In genomic region chr9:445033-445432, GRCh38 we compare ENCODE assay signal across 13 cellular contexts. TPM values are rescaled to one million over a fixed set of nuclear protein-coding genes. Genes with fewer than 3 reads are reported as not detected.
DNase-seq lines count a peak whose midpoint lies in the region; ATAC-seq and TF ChIP-seq lines count a peak whose summit lies in the region.
"Had no signal": no experiment of that assay in that cellular context is flagged by ENCODE, and none has a peak within 500 bp of the region (broad histone marks: within the 10 kb centered on the region; RNA-seq: fewer than 3 reads in every experiment).

No MANE protein-coding gene starts in this region.

- TF ChIP-seq CTCF in adrenal gland (IDR thresholded peaks at IDR 0.05): no peak

- peak overlapping the region; percentile 43 for H3K27ac Mint-ChIP-seq in activated naive CD4-positive, alpha-beta T cell treated with anti-CD3 and anti-CD28 coated beads, Interleukin-2, amount 10 ng/mL, durations not matched to agents 7 days and 5 days

- no peak overlapping the region for H3K4me3 Mint-ChIP-seq in activated naive CD4-positive, alpha-beta T cell treated with anti-CD3 and anti-CD28 coated beads, Interleukin-2, amount 10 ng/mL, durations not matched to agents 7 days and 5 days
- H3K4me3 Mint-ChIP-seq: activated naive CD4-positive, alpha-beta T cell treated with anti-CD3 and anti-CD28 coated beads for 36 hours had no signal

- H3K4me3 ChIP-seq in adrenal gland (no peak overlapping the region), skeletal muscle cell (ENCODE audit: low read depth, low read length) (no peak overlapping the region)
- H3K4me3 ChIP-seq: BLaER1 treated with 17β-estradiol and CSF1 and Interleukin-3, amounts not matched to agents 10 nM and 100 nM; thoracic aorta had no signal

- intact Hi-C loops in adrenal gland (cut with DNase I): no loop called here
- intact Hi-C loops in left cardiac atrium (cut with DNase I): no loop called here

- TF ChIP-seq POLR2A in adrenal gland (IDR thresholded peaks at IDR 0.05): no peak

- peaks cover 0 to 2% of the 10 kb centered on the region in 2 donors for H3K4me1 ChIP-seq in adrenal gland (replicated peaks in 1 of 2)

- H3K36me3 Mint-ChIP-seq in activated naive CD4-positive, alpha-beta T cell treated with anti-CD3 and anti-CD28 coated beads, Interleukin-2, amount 10 ng/mL, durations not matched to agents 7 days and 5 days: peaks cover 83% of the 10 kb centered on the region

- peak overlapping the region in 1 of 5 donors; percentile 14 for H3K27ac ChIP-seq in adrenal gland
- H3K27ac ChIP-seq: BLaER1 treated with 17β-estradiol and CSF1 and Interleukin-3, amounts not matched to agents 10 nM and 100 nM; thoracic aorta; VCaP had no signal

- peak; percentile 27 to 65 for ATAC-seq in left cardiac atrium

- no peak for DNase-seq in activated naive CD4-positive, alpha-beta T cell treated with anti-CD3 and anti-CD28 coated beads, Interleukin-2, amount 10 ng/mL, durations not matched to agents 7 days and 5 days
- DNase-seq in activated naive CD4-positive, alpha-beta T cell (lab: John Stamatoyannopoulos, UW): no peak
- peak in 5 of 7 donors; percentile 44 to 63 (median 48) for DNase-seq in adrenal gland
- DNase-seq in left cardiac atrium: peak; percentile 41
- peak; percentile 8 for DNase-seq in skeletal muscle cell (ENCODE audit: low read depth)
- no peak for DNase-seq in activated CD4-positive, CD25-positive, alpha-beta regulatory T cell (lab: John Stamatoyannopoulos, UW)
- no peak for DNase-seq in epidermal melanocyte (ENCODE audit: insufficient read length, low spot score)
- DNase-seq in AML-193 (lab: John Stamatoyannopoulos, UW): no peak
- DNase-seq: NCI-H2107 had no signal

- CTCF ChIA-PET in activated naive CD4-positive, alpha-beta T cell treated with anti-CD3 and anti-CD28 coated beads, Interleukin-2, amount 10 ng/mL, durations not matched to agents 7 days and 5 days (lab: Charles Lee): no interaction called here

- H3K9me3 Mint-ChIP-seq in activated naive CD4-positive, alpha-beta T cell treated with anti-CD3 and anti-CD28 coated beads, Interleukin-2, amount 10 ng/mL, durations not matched to agents 7 days and 5 days: no peaks in the 10 kb centered on the region
- H3K9me3 Mint-ChIP-seq: activated naive CD4-positive, alpha-beta T cell treated with anti-CD3 and anti-CD28 coated beads for 36 hours had no signal

- H3K36me3 ChIP-seq in adrenal gland (replicated peaks in 1 of 2): peaks cover 0 to 40% of the 10 kb centered on the region in 2 donors
- H3K36me3 ChIP-seq: thoracic aorta had no signal

- 54 to 67% (median 65%) methylated on average over 3 of the region's 3 CpGs for WGBS in adrenal gland, 4 donors

- no peaks in the 10 kb centered on the region for H3K27me3 Mint-ChIP-seq in activated naive CD4-positive, alpha-beta T cell treated with anti-CD3 and anti-CD28 coated beads, Interleukin-2, amount 10 ng/mL, durations not matched to agents 7 days and 5 days

- no peaks in the 10 kb centered on the region for H3K9me3 ChIP-seq in adrenal gland (replicated peaks in 1 of 3)
- H3K9me3 ChIP-seq: BLaER1 treated with 17β-estradiol and CSF1 and Interleukin-3, amounts not matched to agents 10 nM and 100 nM; thoracic aorta had no signal

- H3K27me3 ChIP-seq in adrenal gland: no peaks in the 10 kb centered on the region
- H3K27me3 ChIP-seq: BLaER1 treated with 17β-estradiol and CSF1 and Interleukin-3, amounts not matched to agents 10 nM and 100 nM had no signal

- H3K4me1 Mint-ChIP-seq in activated naive CD4-positive, alpha-beta T cell treated with anti-CD3 and anti-CD28 coated beads, Interleukin-2, amount 10 ng/mL, durations not matched to agents 7 days and 5 days: peaks cover 36% of the 10 kb centered on the region

RNA-seq across cellular contexts. Expression of gene KANK1, which starts 59.5 kb away (rescaled TPM):
- total RNA-seq in adrenal gland (10 to 100 TPM; 12.2 to 28.3 (median 17.7) TPM), left cardiac atrium (100 to 1,000 TPM; 110 to 137 TPM)
- 10 to 100 TPM; 18.6 to 24.1 (median 19.7) TPM for polyA plus RNA-seq in adrenal gland

Comparison
In these comparisons a context has a peak if more than half of its experiments do, and no peak if none do; other contexts are left out.
1. DNase-seq: peak in adrenal gland (5 of 7), left cardiac atrium (single experiment) and skeletal muscle cell (single experiment); none in activated naive CD4-positive, alpha-beta T cell treated with anti-CD3 and anti-CD28 coated beads, Interleukin-2, amount 10 ng/mL, durations not matched to agents 7 days and 5 days (single experiment), activated naive CD4-positive, alpha-beta T cell (0 of 4), activated CD4-positive, CD25-positive, alpha-beta regulatory T cell (0 of 4), epidermal melanocyte (single experiment) and AML-193 (0 of 2).